ENCODE assay signal across 8 cellular contexts in genomic region chr9:68981825-68982224, GRCh38. TPM values are rescaled to one million over a fixed set of nuclear protein-coding genes. Genes with fewer than 3 reads are reported as not detected.
A peak's percentile ranks its signal among the peaks of the same experiment; 100 is the strongest.
DNase-seq lines count a peak whose midpoint lies in the region; ATAC-seq and TF ChIP-seq lines count a peak whose summit lies in the region.

No MANE protein-coding gene starts in this region.

- no peaks in the 10 kb centered on the region; the same call in 1 of the 2 replicates for H3F3A ChIP-seq in GM23338 (replicated peaks; ENCODE audit: low read depth)

- no peaks in the 10 kb centered on the region for H3K36me3 ChIP-seq in GM23338 (ENCODE audit: insufficient read depth)

- peaks cover 2% of the 10 kb centered on the region for H3K9me3 Mint-ChIP-seq in GM23338

- 0 out of 2 replicates have a peak, but pooled peaks cover 3% of the 10 kb centered on the region for H3K9me2 ChIP-seq in GM23338 (ENCODE audit: insufficient read depth)

- H3K4me1 Mint-ChIP-seq in GM23338: peaks cover 34% of the 10 kb centered on the region

- peaks cover 5% of the 10 kb centered on the region; the same call in 2 of the 3 replicates for H3K36me3 Mint-ChIP-seq in GM23338 (ENCODE audit: low read depth)

- peak overlapping the region; percentile 45 for H2AFZ ChIP-seq in GM23338

- no peak for TF ChIP-seq CTCF in GM23338 (conservative IDR thresholded peaks at IDR 0.05; ENCODE audit: low read depth in 2 of 2)

- H3K79me2 ChIP-seq in GM23338 (replicated peaks; ENCODE audit: insufficient read depth): no peaks in the 10 kb centered on the region

- H3K4me3 ChIP-seq in GM23338: no peak overlapping the region; the same call in 1 of the 2 replicates

- peak; percentile 33 for DNase-seq in GM23338 (ENCODE audit: low spot score)
- peak; percentile 93 for DNase-seq in NCI-H1105 treated with DMSO at 0.1 percent for 48 hours (lab: John Stamatoyannopoulos, UW)
- peak; percentile 24 for DNase-seq in iPS-NIHi11 (ENCODE audit: low spot score)
- no peak for DNase-seq in cerebellar cortex (ENCODE audit: low spot score)
- no peak for DNase-seq in D341Med (ENCODE audit: low spot score)
- DNase-seq in AG20443 (ENCODE audit: low spot score): no peak
- no peak for DNase-seq in SKM-1 treated with dmso at 0.1 percent for 144 hours (lab: John Stamatoyannopoulos, UW; ENCODE audit: unreplicated experiment)

- peak overlapping the region; percentile 91 for H3K27ac Mint-ChIP-seq in GM23338

- H4K20me1 ChIP-seq in GM23338 (replicated peaks; ENCODE audit: insufficient read depth): no peaks in the 10 kb centered on the region

- H3K27ac ChIP-seq in GM23338 (ENCODE audit: low read depth): peak overlapping the region; percentile 81

- peaks cover 2% of the 10 kb centered on the region for H3K27me3 Mint-ChIP-seq in GM23338 (ENCODE audit: insufficient read depth, low read depth, poor library complexity)

- ATAC-seq in GM18508 (IDR thresholded peaks at IDR 0.05; ENCODE audit: insufficient read depth, unreplicated experiment): peak; percentile 30
- peak; percentile 58 for ATAC-seq in GM23338

- H3K4me2 ChIP-seq in GM23338: peak overlapping the region; percentile 63

- peaks cover 21% of the 10 kb centered on the region for H3K4me1 ChIP-seq in GM23338 (ENCODE audit: insufficient read depth)

- no peaks in the 10 kb centered on the region for H3K27me3 ChIP-seq in GM23338 (ENCODE audit: insufficient read depth)

- H3K4me3 Mint-ChIP-seq in GM23338: no peak overlapping the region

TF ChIP-seq in GM23338, 12 proteins besides CTCF, POLR2A, EP300 and RAD21:
- TF ChIP-seq ZNF331 (CRISPR knock-in tag; IDR thresholded peaks at IDR 0.05; ENCODE audit: low read depth) (no peak), ZNF114 (CRISPR knock-in tag; IDR thresholded peaks at IDR 0.05) (no peak), ETS1 (IDR thresholded peaks at IDR 0.05) (no peak), JUNB (IDR thresholded peaks at IDR 0.05; ENCODE audit: unreplicated experiment) (no peak), ZNF462 (CRISPR knock-in tag; IDR thresholded peaks at IDR 0.05) (no peak)

RNA-seq across cellular contexts. Expression of gene PRKACG, which starts 32.1 kb away (rescaled TPM):
- not detected in 2 replicates for total RNA-seq in GM23338 (2014; rRNA removed; shearing (Covaris generic))
- not detected in 2 replicates for polyA plus RNA-seq in GM23338 (2016; fragmentation: Nextera tagmentation; extraction: Ambion mirVana)

RNA-seq across cellular contexts. Expression of gene FXN, which starts 53.7 kb away (rescaled TPM):
- total RNA-seq in GM23338 (2014; rRNA removed; shearing (Covaris generic)): 17.8 and 26.1 TPM in 2 replicates
- polyA plus RNA-seq in GM23338 (2016; fragmentation: Nextera tagmentation; extraction: Ambion mirVana): 55.0 and 66.4 TPM in 2 replicates

Comparison
In these comparisons a context has a peak if more than half of its experiments do, and no peak if none do; other contexts are left out.
1. DNase-seq: peak in GM23338 (single experiment), NCI-H1105 treated with DMSO at 0.1 percent for 48 hours (single experiment) and iPS-NIHi11 (single experiment); none in cerebellar cortex (single experiment), D341Med (single experiment), AG20443 (single experiment) and SKM-1 treated with dmso at 0.1 percent for 144 hours (single experiment).